In the genomic region with DNA sequence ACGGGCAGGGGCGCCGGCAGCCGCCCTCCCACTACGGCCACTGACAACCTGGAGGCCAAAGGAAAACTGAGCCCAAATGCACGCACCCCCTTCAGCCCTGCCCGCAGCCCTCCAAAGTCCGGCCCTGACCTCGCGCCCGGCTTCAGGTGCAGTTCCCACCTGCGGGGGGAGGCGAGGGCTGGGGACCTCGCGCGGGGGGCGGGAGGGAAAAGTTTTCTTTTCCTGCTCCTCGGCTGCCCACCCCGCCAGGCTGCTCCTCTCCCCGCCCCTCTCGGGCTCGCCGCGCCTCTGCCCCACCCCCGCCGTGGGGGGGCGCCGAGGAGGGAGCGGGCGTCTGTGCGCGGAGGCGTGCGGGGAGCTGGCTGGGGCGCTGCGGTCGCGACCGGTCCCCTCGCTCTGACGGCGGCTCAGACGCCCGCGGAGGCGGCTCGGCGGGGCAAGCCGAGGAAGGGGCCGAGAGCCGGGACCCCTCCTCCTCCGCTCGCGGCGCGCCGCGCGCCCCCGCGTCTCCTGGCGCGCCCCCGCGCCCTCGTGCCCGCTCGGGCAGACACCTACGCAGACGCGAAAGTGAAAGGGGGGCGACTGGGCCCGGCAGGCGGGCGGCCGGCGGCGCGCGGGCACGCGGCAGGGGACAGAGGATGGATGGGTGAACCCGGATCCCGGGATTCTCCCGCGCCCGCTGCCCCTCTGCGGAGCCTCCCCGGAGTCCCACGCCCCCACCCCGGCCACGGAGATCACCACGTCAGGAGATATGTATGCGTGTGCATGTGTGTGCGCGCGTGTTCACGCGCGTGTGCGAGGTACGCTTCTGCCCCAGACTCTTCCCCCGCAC, we compare ENCODE assay signal across 1 cellular context.
TF ChIP-seq lines count a peak whose summit lies in the region.

No MANE protein-coding gene starts in this region.

TF ChIP-seq in H1, 55 proteins besides CTCF, POLR2A, EP300 and RAD21 (continued from another document):
- peak; percentile 85; the same call in 1 of the 2 replicates for TF ChIP-seq EGR1 (IDR thresholded peaks at IDR 0.05; ENCODE audit: borderline replicate concordance, low read depth, low read length)
- TF ChIP-seq PHF8 (conservative IDR thresholded peaks at IDR 0.05; ENCODE audit: low read depth, low read length): no peak
- TF ChIP-seq, protein P1, sequence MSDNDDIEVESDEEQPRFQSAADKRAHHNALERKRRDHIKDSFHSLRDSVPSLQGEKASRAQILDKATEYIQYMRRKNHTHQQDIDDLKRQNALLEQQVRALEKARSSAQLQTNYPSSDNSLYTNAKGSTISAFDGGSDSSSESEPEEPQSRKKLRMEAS (IDR thresholded peaks at IDR 0.05): peak; percentile 60; the same call in 1 of the 2 replicates
- peak; percentile 46 for TF ChIP-seq KDM4A (IDR thresholded peaks at IDR 0.05; ENCODE audit: low read depth, low read length, severe bottlenecking)
